ENCODE assay signal across 8 cellular contexts in genomic region chr20:46752639-46753235, GRCh38. TPM values are rescaled to one million over a fixed set of nuclear protein-coding genes. Genes with fewer than 3 reads are reported as not detected.
A peak's percentile ranks its signal among the peaks of the same experiment; 100 is the strongest.
DNase-seq lines count a peak whose midpoint lies in the region; ATAC-seq and TF ChIP-seq lines count a peak whose summit lies in the region.

No MANE protein-coding gene starts in this region.

- intact Hi-C loops in ascending aorta (cut with DNase I) (loop anchor here (5.0 to 10.0 kb wide), 2 partner anchors 632 to 870 kb away; no protein-coding TSS in a partner anchor), spleen (cut with DNase I; ENCODE audit: low total_unique reads) (loop anchor here (10.0 kb wide), 1 partner anchor 632 kb away; no protein-coding TSS in a partner anchor)

- no peaks in the 10 kb centered on the region for H4K20me1 ChIP-seq in hepatocyte (ENCODE audit: insufficient read depth, poor library complexity, severe bottlenecking)

- H3K79me2 ChIP-seq in hepatocyte, result no peaks in the 10 kb centered on the region

- TF ChIP-seq CTCF in ascending aorta (IDR thresholded peaks at IDR 0.05) (peak; percentile 39 to 80 (median 75)), hepatocyte (IDR thresholded peaks at IDR 0.05; ENCODE audit: poor library complexity) (peak; percentile 82), spleen (IDR thresholded peaks at IDR 0.05 in 8 of 11, conservative IDR thresholded peaks at IDR 0.05 in 3 of 11) (peak in 8 of 11 experiments; percentile 27 to 68 (median 60))

- DNase-seq in ELR (ENCODE audit: low read depth) (peak; percentile 78), MV-4-11 (lab: John Stamatoyannopoulos, UW) (peak; percentile 42), SKM-1 treated with dmso at 0.1 percent for 144 hours (lab: John Stamatoyannopoulos, UW; ENCODE audit: unreplicated experiment) (peak; percentile 57), ascending aorta (ENCODE audit: low spot score in 2 of 2) (peak in 1 of 2 donors; percentile 78), hepatocyte (ENCODE audit: low spot score) (peak; percentile 85), spleen (no peak)
- DNase-seq in central memory CD4-positive, alpha-beta T cell, result no peak

- H3K9me2 ChIP-seq in hepatocyte (replicated peaks; ENCODE audit: insufficient read depth), result no peaks in the 10 kb centered on the region

- no peak for ATAC-seq in GM21390 (IDR thresholded peaks at IDR 0.05; ENCODE audit: unreplicated experiment)

- H3K27ac ChIP-seq in ascending aorta, result no peak overlapping the region
- H3K27ac ChIP-seq in hepatocyte, result no peak overlapping the region
- H3K27ac ChIP-seq in spleen, result no peak overlapping the region

- H3K27me3 ChIP-seq in ascending aorta (no peaks in the 10 kb centered on the region), hepatocyte (no peaks in the 10 kb centered on the region), spleen (replicated peaks in 1 of 7) (peaks cover 0 to 38% (median 1%) of the 10 kb centered on the region in 7 donors)

- H3K4me1 ChIP-seq in ascending aorta (no peaks in the 10 kb centered on the region), hepatocyte (ENCODE audit: insufficient read depth) (no peaks in the 10 kb centered on the region), spleen (no peaks in the 10 kb centered on the region)

- H2AFZ ChIP-seq in hepatocyte, result no peak overlapping the region

- H3K9me3 ChIP-seq in ascending aorta, result no peaks in the 10 kb centered on the region
- no peaks in the 10 kb centered on the region for H3K9me3 ChIP-seq in hepatocyte (ENCODE audit: low read depth)
- H3K9me3 ChIP-seq in spleen, result no peaks in the 10 kb centered on the region

- WGBS in hepatocyte (ENCODE audit: low lambda C conversion rate, missing lambda C conversion rate), result 16% methylated on average over 13 of the region's 13 CpGs
- 25 to 30% (median 26%) methylated on average over 13 of the region's 13 CpGs for WGBS in spleen, 5 donors

- peak overlapping the region; percentile 32 for H3K4me2 ChIP-seq in hepatocyte

- no peak for TF ChIP-seq POLR2A in spleen (IDR thresholded peaks at IDR 0.05)

- H3K36me3 ChIP-seq in ascending aorta, result no peaks in the 10 kb centered on the region
- no peaks in the 10 kb centered on the region for H3K36me3 ChIP-seq in hepatocyte (replicated peaks; ENCODE audit: insufficient read depth, low read depth)
- H3K36me3 ChIP-seq in spleen, result no peaks in the 10 kb centered on the region

- H3K4me3 ChIP-seq in ascending aorta (peak overlapping the region in 1 of 2 donors; percentile 7), hepatocyte (no peak overlapping the region), spleen (no peak overlapping the region)

RNA-seq across cellular contexts. Expression of gene SLC2A10, which starts 43.3 kb away (rescaled TPM):
- total RNA-seq in ascending aorta (13.1 TPM), hepatocyte (23.7 and 37.2 TPM in 2 replicates), spleen (1 to 10 TPM; 2.0 to 7.3 (median 5.0) TPM)
- polyA plus RNA-seq in hepatocyte (23.4 and 28.2 TPM in 2 replicates), spleen (1 to 10 TPM; 1.9 to 2.6 (median 2.3) TPM)

Comparison
In these comparisons a context has a peak if more than half of its experiments do, and no peak if none do; other contexts are left out.
1. DNase-seq: peak in ELR (single experiment), MV-4-11 (single experiment), SKM-1 treated with dmso at 0.1 percent for 144 hours (single experiment) and hepatocyte (single experiment); none in spleen (single experiment) and central memory CD4-positive, alpha-beta T cell (single experiment).
2. Peak in every context shown above with its lines, with median percentiles within 50 percentile points of each other: CTCF ChIP-seq.